Comparison of ENCODE assay signal across 8 cellular contexts in genomic region chr14:56491299-56492285, GRCh38.
DNase-seq lines count a peak whose midpoint lies in the region; ATAC-seq and TF ChIP-seq lines count a peak whose summit lies in the region.

No MANE protein-coding gene starts in this region.

- H3K4me3 ChIP-seq in KMS-11 (IDR thresholded peaks at IDR 0.05; ENCODE audit: insufficient read depth, low read depth, low read length) (no peak overlapping the region), PC-3 (ENCODE audit: low read length) (no peak overlapping the region), astrocyte of the cerebellum (ENCODE audit: low read depth, low read length) (no peak overlapping the region)

- in situ Hi-C loops in Caki2 (cut with HindIII; ENCODE audit: low pct_unique_long_range_greater_than_20kb, low sequenced_read_pairs) (no loop called here), astrocyte of the cerebellum (cut with HindIII; ENCODE audit: low sequenced_read_pairs) (loop anchor here (25.0 kb wide), 1 partner anchor 821 kb away; no protein-coding TSS in a partner anchor)

- peak; percentile 66 for DNase-seq in Caki2 (ENCODE audit: low read depth)
- peak; percentile 87 for DNase-seq in PC-3
- peak; percentile 40 for DNase-seq in astrocyte of the cerebellum (ENCODE audit: low read depth)
- DNase-seq in iPS-NIHi11 (ENCODE audit: low spot score), result peak; percentile 68
- peak; percentile 39 for DNase-seq in stimulated activated CD4-positive, alpha-beta T cell treated with anti-CD3 and anti-CD28 coated beads, Interleukin-4, amount 100 ng/mL, for 24 hours
- DNase-seq in mesenteric fat pad (ENCODE audit: low spot score), result no peak

- no peaks in the 10 kb centered on the region for H3K79me2 ChIP-seq in KMS-11 (ENCODE audit: insufficient read depth, low read depth)
- H3K79me2 ChIP-seq in PC-3 (ENCODE audit: low read length), result no peaks in the 10 kb centered on the region

- no TSS peak for BruUV-seq in PC-3 (replicated peaks; lab: Mats Ljungman, UMichigan)

- H3F3A ChIP-seq in PC-3 (ENCODE audit: low read length, unreplicated experiment), result no peaks in the 10 kb centered on the region

- CTCF ChIA-PET in PC-3 (lab: Charles Lee), result interaction anchor here (0.6 to 1.3 kb wide), 3 partner anchors 30 to 784 kb away, joined by 3 to 8 read pairs (median 3); no protein-coding TSS in a partner anchor

- intact Hi-C loops in PC-3 (cut with micrococcal nuclease), result loop anchor here (2.0 to 5.0 kb wide), 7 partner anchors 169 to 889 kb away; no protein-coding TSS in a partner anchor

- H3K4me2 ChIP-seq in KMS-11, result peak overlapping the region; percentile 3
- no peak overlapping the region for H3K4me2 ChIP-seq in PC-3 (ENCODE audit: low read length)

- ATAC-seq in GM21367 (IDR thresholded peaks at IDR 0.05; ENCODE audit: unreplicated experiment) (peak; percentile 70), PC-3 (peak; percentile 72)

- H3K27me3 ChIP-seq in KMS-11 (ENCODE audit: insufficient read depth, low read depth) (no peaks in the 10 kb centered on the region), PC-3 (ENCODE audit: low read length) (peaks cover 45% of the 10 kb centered on the region)

- no peak overlapping the region for H3K9ac ChIP-seq in KMS-11
- no peak overlapping the region for H3K9ac ChIP-seq in PC-3 (ENCODE audit: low read length)

- POLR2A ChIA-PET in PC-3 (lab: Charles Lee; ENCODE audit: unreplicated experiment), result no interaction called here

- H2AFZ ChIP-seq in KMS-11 (ENCODE audit: low read depth), result peak overlapping the region; percentile 29; the same call in 1 of the 2 replicates
- H2AFZ ChIP-seq in PC-3 (ENCODE audit: low read length), result no peak overlapping the region

- no peaks in the 10 kb centered on the region for H4K20me1 ChIP-seq in KMS-11 (ENCODE audit: insufficient read depth)
- H4K20me1 ChIP-seq in PC-3 (ENCODE audit: low read length), result no peaks in the 10 kb centered on the region

- no peaks in the 10 kb centered on the region for H3K36me3 ChIP-seq in KMS-11 (ENCODE audit: insufficient read depth)
- H3K36me3 ChIP-seq in PC-3 (ENCODE audit: low read depth, low read length), result no peaks in the 10 kb centered on the region

- TF ChIP-seq CTCF in KMS-11 (conservative IDR thresholded peaks at IDR 0.05; ENCODE audit: low read depth, low read length) (peak; percentile 70), PC-3 (conservative IDR thresholded peaks at IDR 0.05; ENCODE audit: low read depth, low read length) (peak; percentile 97), astrocyte of the cerebellum (IDR thresholded peaks at IDR 0.05; ENCODE audit: low read depth, low read length, missing control alignments) (peak; percentile 81)

- no peaks in the 10 kb centered on the region for H3K9me3 ChIP-seq in PC-3 (ENCODE audit: low read length)

- H3K4me1 ChIP-seq in KMS-11 (ENCODE audit: low read depth, poor library complexity, severe bottlenecking) (peaks cover 6% of the 10 kb centered on the region), PC-3 (ENCODE audit: insufficient read depth, low read length) (no peaks in the 10 kb centered on the region)

- H3K9me2 ChIP-seq in PC-3 (replicated peaks; ENCODE audit: low read length), result no peaks in the 10 kb centered on the region

- H3K27ac ChIP-seq in KMS-11, result no peak overlapping the region
- H3K27ac ChIP-seq in PC-3 (ENCODE audit: low read length), result no peak overlapping the region
